ENCODE assay signal across 22 cellular contexts in genomic region chr2:233882353-233882752, GRCh38. TPM values are rescaled to one million over a fixed set of nuclear protein-coding genes. Genes with fewer than 3 reads are reported as not detected.
"Had no signal": no experiment of that assay in that cellular context is flagged by ENCODE, and none has a peak within 500 bp of the region (broad histone marks: within the 10 kb centered on the region; RNA-seq: fewer than 3 reads in every experiment).

No MANE protein-coding gene starts in this region.

- DNase-seq: Kasumi-1, MM.1S, NCI-H1092 treated with DMSO at 0.1 percent for 48 hours, NCI-H1436, NCI-H187, NCI-H2029, NCI-H2081 treated with DMSO at 0.1 percent for 48 hours, NCI-H2171 treated with DMSO at 0.1 percent for 48 hours, NCI-H345, NCI-H446 treated with DMSO at 0.1 percent for 48 hours, NCI-H510A treated with DMSO at 0.1 percent for 48 hours, NCI-H526, NCI-H774, Right ventricle myocardium superior, RPMI8226, SIG-M5 had no signal

- H3K4me1 ChIP-seq: SJSA1 had no signal

- H3K9ac ChIP-seq: KMS-11 had no signal

- H3K27ac ChIP-seq: HL-60, KMS-11, SJSA1, SK-N-MC had no signal

- H3K4me2 ChIP-seq: KMS-11 had no signal

- H3K4me3 ChIP-seq: K562, SJSA1, SK-N-MC had no signal

- H3K36me3 ChIP-seq: SJSA1 had no signal

RNA-seq across cellular contexts. Expression of gene HJURP, which starts 28.0 kb away (rescaled TPM):
- polyA plus RNA-seq: IgD-negative memory B cell had no signal

RNA-seq across cellular contexts. Expression of gene TRPM8, which starts 34.8 kb away (rescaled TPM):
- total RNA-seq: K562, Right ventricle myocardium superior had no signal
- polyA plus RNA-seq: IgD-negative memory B cell, K562 had no signal
